Comparison of ENCODE assay signal across 1 cellular context in the genomic region with DNA sequence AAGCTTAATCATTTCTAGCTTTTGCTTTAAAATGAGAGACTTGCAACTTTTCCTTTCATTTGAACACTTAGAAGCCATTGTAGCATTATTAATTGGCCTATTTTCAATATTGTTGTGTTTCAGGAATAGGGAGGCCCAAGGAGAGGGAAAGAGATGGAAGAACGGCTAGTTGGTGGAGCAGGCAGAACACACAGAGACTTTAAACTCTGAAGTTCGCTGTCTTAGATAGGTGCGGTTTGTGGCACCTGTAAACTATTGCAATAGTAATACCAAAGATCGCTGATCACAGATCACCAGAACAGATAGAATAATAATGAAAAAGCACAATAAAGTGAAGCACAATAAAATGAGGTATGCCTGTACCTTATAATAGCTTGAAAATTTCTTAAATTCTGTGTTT.
TF ChIP-seq lines count a peak whose summit lies in the region.

No MANE protein-coding gene starts in this region.

TF ChIP-seq in K562, 482 proteins besides CTCF, POLR2A, EP300 and RAD21:
- TF ChIP-seq MBD2 (IDR thresholded peaks at IDR 0.05; ENCODE audit: borderline replicate concordance, low read depth), result no peak
- TF ChIP-seq MCM7 (IDR thresholded peaks at IDR 0.05), result no peak
- TF ChIP-seq ZNF408 (CRISPR knock-in tag; IDR thresholded peaks at IDR 0.05; ENCODE audit: low read depth), result no peak
- no peak for TF ChIP-seq JUNB (CRISPR knock-in tag; conservative IDR thresholded peaks at IDR 0.05)
- no peak for TF ChIP-seq BDP1 (IDR thresholded peaks at IDR 0.05; ENCODE audit: insufficient read depth, insufficient read length)
- TF ChIP-seq ZNF699 (CRISPR knock-in tag; IDR thresholded peaks at IDR 0.05; ENCODE audit: insufficient replicate concordance), result no peak
- TF ChIP-seq TCF7 (IDR thresholded peaks at IDR 0.05; ENCODE audit: borderline replicate concordance), result no peak
- TF ChIP-seq, protein P1, sequence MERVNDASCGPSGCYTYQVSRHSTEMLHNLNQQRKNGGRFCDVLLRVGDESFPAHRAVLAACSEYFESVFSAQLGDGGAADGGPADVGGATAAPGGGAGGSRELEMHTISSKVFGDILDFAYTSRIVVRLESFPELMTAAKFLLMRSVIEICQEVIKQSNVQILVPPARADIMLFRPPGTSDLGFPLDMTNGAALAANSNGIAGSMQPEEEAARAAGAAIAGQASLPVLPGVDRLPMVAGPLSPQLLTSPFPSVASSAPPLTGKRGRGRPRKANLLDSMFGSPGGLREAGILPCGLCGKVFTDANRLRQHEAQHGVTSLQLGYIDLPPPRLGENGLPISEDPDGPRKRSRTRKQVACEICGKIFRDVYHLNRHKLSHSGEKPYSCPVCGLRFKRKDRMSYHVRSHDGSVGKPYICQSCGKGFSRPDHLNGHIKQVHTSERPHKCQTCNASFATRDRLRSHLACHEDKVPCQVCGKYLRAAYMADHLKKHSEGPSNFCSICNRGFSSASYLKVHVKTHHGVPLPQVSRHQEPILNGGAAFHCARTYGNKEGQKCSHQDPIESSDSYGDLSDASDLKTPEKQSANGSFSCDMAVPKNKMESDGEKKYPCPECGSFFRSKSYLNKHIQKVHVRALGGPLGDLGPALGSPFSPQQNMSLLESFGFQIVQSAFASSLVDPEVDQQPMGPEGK (CRISPR knock-in tag; IDR thresholded peaks at IDR 0.05; ENCODE audit: borderline replicate concordance), result no peak
- no peak for TF ChIP-seq U2AF1 (optimal IDR thresholded peaks at IDR 0.05; ENCODE audit: low read depth, low read length)
